ENCODE assay signal across 13 cellular contexts in the genomic region with DNA sequence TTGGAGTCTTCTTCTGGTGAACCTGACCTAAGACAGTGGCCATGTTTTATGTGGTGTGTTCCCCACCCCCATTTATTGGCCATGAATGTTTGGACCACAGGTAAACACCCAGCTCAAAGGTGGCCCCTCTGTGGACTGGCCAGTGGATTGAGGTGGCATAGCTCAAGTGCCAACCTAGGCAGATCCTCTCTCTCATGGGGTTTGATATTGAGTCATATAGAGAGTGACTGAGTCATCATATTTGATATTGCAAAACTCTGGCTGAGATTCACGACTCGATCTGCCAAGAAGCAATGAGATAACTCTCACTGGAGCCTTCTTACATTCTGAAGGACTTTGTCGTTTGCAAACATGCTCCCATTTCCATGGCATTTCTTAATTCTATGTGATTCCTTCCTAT. TPM values are rescaled to one million over a fixed set of nuclear protein-coding genes. Genes with fewer than 3 reads are reported as not detected.
A peak's percentile ranks its signal among the peaks of the same experiment; 100 is the strongest.
DNase-seq lines count a peak whose midpoint lies in the region; ATAC-seq and TF ChIP-seq lines count a peak whose summit lies in the region.
"Had no signal": no experiment of that assay in that cellular context is flagged by ENCODE, and none has a peak within 500 bp of the region (broad histone marks: within the 10 kb centered on the region; RNA-seq: fewer than 3 reads in every experiment).

No MANE protein-coding gene starts in this region.

- no peaks in the 10 kb centered on the region for H3K27me3 ChIP-seq in body of pancreas
- no peaks in the 10 kb centered on the region for H3K27me3 ChIP-seq in hepatocyte
- H3K27me3 ChIP-seq in suprapubic skin: no peaks in the 10 kb centered on the region

- TF ChIP-seq POLR2A in body of pancreas (IDR thresholded peaks at IDR 0.05) (no peak), suprapubic skin (IDR thresholded peaks at IDR 0.05) (no peak)

- DNase-seq in HPDE6-E6E7 (ENCODE audit: extremely low spot score) (peak; percentile 22), body of pancreas (peak in 2 of 4 donors; percentile 13 to 24), hepatocyte (ENCODE audit: low spot score) (peak; percentile 41), suprapubic skin (ENCODE audit: low spot score in 2 of 2) (no peak), ureter (ENCODE audit: low spot score) (no peak), ACHN (no peak)
- DNase-seq in stimulated activated CD4-positive, alpha-beta T cell treated with anti-CD3 and anti-CD28 coated beads, Interleukin-12 subunit alpha, Interleukin-12 subunit beta, amount 100 ng/mL, for 4 hours: no peak
- DNase-seq: activated CD4-positive, alpha-beta T cell treated with anti-CD3 and anti-CD28 coated beads, Interleukin-2, amount 10 ng/mL, durations not matched to agents 7 days and 5 days; DMS53; head of caudate nucleus had no signal

- H3K9me2 ChIP-seq in hepatocyte (replicated peaks; ENCODE audit: insufficient read depth): no peaks in the 10 kb centered on the region

- WGBS in body of pancreas, 2 donors: 51 to 58% methylated on average over 3 of the region's 3 CpGs
- 79% methylated on average over 3 of the region's 3 CpGs for WGBS in hepatocyte (ENCODE audit: low lambda C conversion rate, missing lambda C conversion rate)
- WGBS in suprapubic skin: 25% methylated on average over 3 of the region's 3 CpGs

- H2AFZ ChIP-seq in hepatocyte: no peak overlapping the region
- H2AFZ ChIP-seq: PC-9 had no signal

- no peak overlapping the region for H3K4me3 ChIP-seq in body of pancreas
- H3K4me3 ChIP-seq in hepatocyte: no peak overlapping the region
- H3K4me3 ChIP-seq in suprapubic skin: no peak overlapping the region
- H3K4me3 ChIP-seq: PC-9 had no signal

- intact Hi-C loops in body of pancreas (cut with DNase I): no loop called here

- ATAC-seq in body of pancreas (peak; percentile 59), GM21737 (IDR thresholded peaks at IDR 0.05; ENCODE audit: unreplicated experiment) (no peak)

- H3K9me3 ChIP-seq in body of pancreas: no peaks in the 10 kb centered on the region
- no peaks in the 10 kb centered on the region for H3K9me3 ChIP-seq in hepatocyte (ENCODE audit: low read depth)
- H3K9me3 ChIP-seq in suprapubic skin: no peaks in the 10 kb centered on the region
- H3K9me3 ChIP-seq: neutrophil had no signal

- H3K27ac ChIP-seq in body of pancreas (no peak overlapping the region), hepatocyte (peak overlapping the region; percentile 74), suprapubic skin (peak overlapping the region; percentile 81)
- H3K27ac ChIP-seq: neutrophil, PC-9 had no signal

- H3K4me2 ChIP-seq in hepatocyte: peak overlapping the region; percentile 62
- H3K4me2 ChIP-seq: PC-9 had no signal

- no peaks in the 10 kb centered on the region for H3K79me2 ChIP-seq in hepatocyte

- no peak for TF ChIP-seq EP300 in suprapubic skin (IDR thresholded peaks at IDR 0.05)

- in situ Hi-C loops in ACHN (cut with HindIII; ENCODE audit: low pct_ligation_motif_present, low pct_unique_long_range_greater_than_20kb, low sequenced_read_pairs): no loop called here

- no peak for TF ChIP-seq CTCF in body of pancreas (IDR thresholded peaks at IDR 0.05)
- TF ChIP-seq CTCF in hepatocyte (IDR thresholded peaks at IDR 0.05; ENCODE audit: poor library complexity): no peak
- TF ChIP-seq CTCF in suprapubic skin (IDR thresholded peaks at IDR 0.05): no peak

- H4K20me1 ChIP-seq in hepatocyte (ENCODE audit: insufficient read depth, poor library complexity, severe bottlenecking): no peaks in the 10 kb centered on the region

- H3K4me1 ChIP-seq in body of pancreas: no peaks in the 10 kb centered on the region
- peaks cover 32% of the 10 kb centered on the region for H3K4me1 ChIP-seq in hepatocyte (ENCODE audit: insufficient read depth)
- H3K4me1 ChIP-seq in suprapubic skin: peaks cover 41% of the 10 kb centered on the region

- no peaks in the 10 kb centered on the region for H3K36me3 ChIP-seq in body of pancreas (replicated peaks in 1 of 2; ENCODE audit: insufficient read depth in 1 of 2, low read depth in 2 of 2)
- H3K36me3 ChIP-seq in hepatocyte (replicated peaks; ENCODE audit: insufficient read depth, low read depth): no peaks in the 10 kb centered on the region
- no peaks in the 10 kb centered on the region for H3K36me3 ChIP-seq in suprapubic skin
- H3K36me3 ChIP-seq: neutrophil had no signal

RNA-seq across cellular contexts. Expression of gene TEKT3, which starts 10.5 kb away (rescaled TPM):
- total RNA-seq in body of pancreas: not detected
- 1.9 TPM in 1 of 2 replicates, not detected in the other for total RNA-seq in hepatocyte
- polyA plus RNA-seq in hepatocyte: 0.41 and 0.45 TPM in 2 replicates
- total RNA-seq in suprapubic skin: not detected
- total RNA-seq in ureter: 0.86 TPM
- total RNA-seq: activated CD4-positive, alpha-beta T cell treated with anti-CD3 and anti-CD28 coated beads, Interleukin-2, amount 10 ng/mL, durations not matched to agents 7 days and 5 days; PC-9 had no signal

Comparison
In these comparisons a context has a peak if more than half of its experiments do, and no peak if none do; other contexts are left out.
1. DNase-seq: peak in HPDE6-E6E7 (single experiment) and hepatocyte (single experiment); none in suprapubic skin (0 of 2), ureter (single experiment), stimulated activated CD4-positive, alpha-beta T cell treated with anti-CD3 and anti-CD28 coated beads, Interleukin-12 subunit alpha, Interleukin-12 subunit beta, amount 100 ng/mL, for 4 hours (single experiment) and ACHN (single experiment).
2. H3K27ac ChIP-seq: peak in hepatocyte (single experiment) and suprapubic skin (single experiment); none in body of pancreas (0 of 4).